In the genomic region with DNA sequence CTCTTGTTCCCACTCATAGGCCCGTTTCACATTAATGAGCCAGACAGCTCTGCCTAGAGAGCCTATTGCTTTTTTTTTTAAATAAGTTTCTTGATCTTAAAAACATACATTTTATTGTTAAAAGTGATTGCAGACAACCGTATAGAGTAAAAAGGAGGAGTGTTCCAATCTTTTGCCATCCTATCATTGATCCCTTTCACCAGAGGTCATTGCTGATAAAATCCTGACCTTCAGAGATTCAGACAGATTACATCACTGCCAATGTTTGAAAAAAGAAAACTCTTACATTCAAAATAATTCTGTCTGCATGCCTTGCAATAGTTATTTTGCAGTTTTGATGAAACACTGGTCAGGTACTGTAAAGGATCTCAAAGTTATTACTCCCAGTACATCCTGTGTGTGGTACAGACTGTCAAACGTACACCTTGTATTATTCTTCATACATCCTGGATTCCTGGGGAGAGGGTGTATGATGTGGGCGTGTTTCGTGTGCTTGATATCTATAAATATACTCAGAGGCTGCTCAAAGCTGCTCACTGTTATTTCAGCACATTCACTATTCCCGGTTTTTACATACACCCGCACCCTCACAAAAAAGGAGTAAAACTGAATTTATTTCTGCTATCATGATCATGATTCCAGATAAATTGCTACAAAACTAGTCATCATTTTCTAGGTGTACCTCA, we compare ENCODE assay signal across 20 cellular contexts.
"Had no signal": no experiment of that assay in that cellular context is flagged by ENCODE, and none has a peak within 500 bp of the region (broad histone marks: within the 10 kb centered on the region; RNA-seq: fewer than 3 reads in every experiment).

No MANE protein-coding gene starts in this region.

- H3K27me3 ChIP-seq: right atrium auricular region, tibial nerve had no signal

- H3K4me1 Mint-ChIP-seq: natural killer cell had no signal

- H3K27ac ChIP-seq: heart left ventricle, prostate gland, right atrium auricular region, tibial nerve, WERI-Rb-1 had no signal

- H3K4me1 ChIP-seq: heart left ventricle, prostate gland, right atrium auricular region, tibial nerve had no signal

- H3K4me3 ChIP-seq: heart left ventricle, lung, prostate gland, right atrium auricular region, tibial nerve had no signal

- H3K9me3 ChIP-seq: heart left ventricle, prostate gland, right atrium auricular region, tibial nerve had no signal

- H3K36me3 Mint-ChIP-seq: natural killer cell, T-cell had no signal

- H3K27me3 Mint-ChIP-seq: stimulated activated naive CD8-positive, alpha-beta T cell treated with anti-CD3 and anti-CD28 coated beads, Interleukin-15, Interleukin-2, amounts not matched to agents 100 ng/mL and 50 ng/mL, for 24 hours; T-cell had no signal

- H3K27ac Mint-ChIP-seq: natural killer cell; stimulated activated naive CD8-positive, alpha-beta T cell treated with anti-CD3 and anti-CD28 coated beads, Interleukin-15, Interleukin-2, amounts not matched to agents 100 ng/mL and 50 ng/mL, for 24 hours; T-cell; T-helper 2 cell treated with Interferon-gamma antibody and Interleukin-4, amounts not matched to agents 5 μg/mL and 100 μg/mL, for 36 hours had no signal

- H3K9me3 Mint-ChIP-seq: natural killer cell had no signal

- ATAC-seq: heart left ventricle, natural killer cell had no signal

- DNase-seq: activated CD4-positive, alpha-beta T cell treated with anti-CD3 and anti-CD28 coated beads, Interleukin-2, amount 50 U/mL, for 1 hour; activated CD4-positive, CD25-positive, alpha-beta regulatory T cell treated with anti-CD3 and anti-CD28 coated beads, Interleukin-2, amount 50 U/mL, for 72 hours; activated CD8-positive, alpha-beta memory T cell treated with anti-CD3 and anti-CD28 coated beads, Interleukin-2, amount 50 U/mL, for 48 hours; activated gamma-delta T cell treated with Interleukin-2 at 50 U/mL for 16 hours; activated T-cell treated with anti-CD3 and anti-CD28 coated beads, Interleukin-2, amount 50 U/mL, for 72 hours; cerebellar nuclear complex; effector CD4-positive, alpha-beta T cell; heart left ventricle; kidney; natural killer cell; stimulated activated CD4-positive, alpha-beta T cell treated with anti-CD3 and anti-CD28 coated beads, Interleukin-4, amount 100 ng/mL, for 4 hours; substantia nigra; T-cell; WERI-Rb-1 had no signal

- H3K36me3 ChIP-seq: heart left ventricle, prostate gland, right atrium auricular region, tibial nerve, WERI-Rb-1 had no signal

- H3K4me3 Mint-ChIP-seq: natural killer cell; stimulated activated naive CD8-positive, alpha-beta T cell treated with anti-CD3 and anti-CD28 coated beads, Interleukin-15, Interleukin-2, amounts not matched to agents 100 ng/mL and 50 ng/mL, for 24 hours; T-cell; T-helper 2 cell treated with Interferon-gamma antibody and Interleukin-4, amounts not matched to agents 5 μg/mL and 100 μg/mL, for 36 hours had no signal
